In the genomic region with DNA sequence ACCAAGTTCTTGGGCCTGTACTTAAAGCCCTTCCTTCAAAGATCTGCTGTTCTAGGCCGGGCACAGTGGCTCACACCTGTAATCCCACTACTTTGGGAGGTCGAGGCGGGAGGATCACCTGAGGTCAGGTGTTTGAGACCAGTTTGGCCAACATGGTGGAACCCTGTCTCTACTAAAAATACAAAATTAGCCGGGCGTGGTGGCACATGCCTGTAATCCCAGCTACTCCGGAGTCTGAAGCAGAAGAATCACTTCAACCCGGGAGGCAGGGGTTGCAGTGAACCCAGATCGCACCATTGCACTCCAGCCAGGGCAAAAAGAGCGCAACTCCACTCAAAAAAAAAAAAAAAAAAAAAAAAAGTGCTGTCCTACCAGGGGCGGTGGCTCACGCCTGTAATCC, we compare ENCODE assay signal across 2 cellular contexts. TPM values are rescaled to one million over a fixed set of nuclear protein-coding genes. Genes with fewer than 3 reads are reported as not detected.
DNase-seq lines count a peak whose midpoint lies in the region; FAIRE-seq and TF ChIP-seq lines count a peak whose summit lies in the region.
"Not testable (repeated sequence)": the region's sequence is repeated elsewhere in the genome, so short reads cannot be mapped to it uniquely, and the experiment has no call there.

No MANE protein-coding gene starts in this region.

- FAIRE-seq in H1 (lab: Jason Lieb, UNC) = not testable (repeated sequence)

- not testable (repeated sequence) for H3K9ac ChIP-seq in H1 (replicated peaks in 1 of 4; ENCODE audit: extremely low read depth in 1 of 4, low read depth in 3 of 4, low read length in 3 of 4)

- not testable (repeated sequence) for H3K36me3 ChIP-seq in H1 (ENCODE audit: control insufficient read depth in 2 of 4, insufficient read depth in 4 of 4, low read length in 3 of 4)

- not testable (repeated sequence) for H3K4me3 ChIP-seq in H1 (ENCODE audit: extremely low read depth in 1 of 4, insufficient read depth in 2 of 4, low read depth in 3 of 4, low read length in 4 of 4)

- not testable (repeated sequence) for TF ChIP-seq EP300 in H1 (IDR thresholded peaks at IDR 0.05; ENCODE audit: borderline replicate concordance in 1 of 2, low read depth in 2 of 2, low read length in 2 of 2)

- H4K8ac ChIP-seq in H1 (ENCODE audit: extremely low read depth, insufficient read depth, low read length) = not testable (repeated sequence)

- not testable (repeated sequence) for H4K5ac ChIP-seq in H1 (ENCODE audit: insufficient read length, low read depth, low read length)

- H3K79me1 ChIP-seq in H1 (ENCODE audit: low read depth, low read length) = not testable (repeated sequence)

- TF ChIP-seq RAD21 in H1 (IDR thresholded peaks at IDR 0.05 in 1 of 2, conservative IDR thresholded peaks at IDR 0.05 in 1 of 2; ENCODE audit: low read depth in 2 of 2, low read length in 2 of 2) = not testable (repeated sequence)

- not testable (repeated sequence) for H3K4me2 ChIP-seq in H1 (ENCODE audit: insufficient read depth in 1 of 2, low read depth in 2 of 2, low read length in 2 of 2)

- not testable (repeated sequence) for H3K27ac ChIP-seq in H1 (ENCODE audit: low read depth, low read length)

- H3K4ac ChIP-seq in H1 (replicated peaks; ENCODE audit: insufficient read length, low read depth, low read length) = not testable (repeated sequence)

- peak in 1 of 2 experiments; percentile 24; a peak in 1 of 3 replicates for TF ChIP-seq POLR2A in H1 (IDR thresholded peaks at IDR 0.05; ENCODE audit: control extremely low read depth in 1 of 2, low read depth in 2 of 2, low read length in 2 of 2)

- not testable (repeated sequence) for H3K23ac ChIP-seq in H1 (ENCODE audit: insufficient read length)

- not testable (repeated sequence) for H3K18ac ChIP-seq in H1 (ENCODE audit: extremely low read depth, low read length)

- not testable (repeated sequence) for H3K9me3 ChIP-seq in H1 (ENCODE audit: insufficient read depth in 2 of 2, low read depth in 1 of 2, low read length in 1 of 2)

- H2AFZ ChIP-seq in H1 (ENCODE audit: low read length) = not testable (repeated sequence)

- not testable (repeated sequence) for H3K27me3 ChIP-seq in H1 (replicated peaks in 1 of 4; ENCODE audit: control insufficient read depth in 3 of 4, extremely low read depth in 1 of 4, insufficient read depth in 3 of 4, low read length in 3 of 4)

- not testable (repeated sequence) for H2AK5ac ChIP-seq in H1 (ENCODE audit: low read depth, low read length)

- not testable (repeated sequence) for TF ChIP-seq CTCF in H1 (IDR thresholded peaks at IDR 0.05; ENCODE audit: control extremely low read depth in 1 of 3, insufficient read depth in 1 of 3, low read depth in 1 of 3, low read length in 3 of 3)

- not testable (repeated sequence) for H4K20me1 ChIP-seq in H1 (replicated peaks in 1 of 2; ENCODE audit: control insufficient read depth in 1 of 2, insufficient read depth in 2 of 2, low read length in 2 of 2)

- H2BK120ac ChIP-seq in H1 (replicated peaks; ENCODE audit: low read depth, low read length) = not testable (repeated sequence)

- not testable (repeated sequence) for H3K56ac ChIP-seq in H1 (replicated peaks; ENCODE audit: insufficient read length, low read depth, low read length)

- POLR2A ChIA-PET in H1 (lab: Charles Lee; ENCODE audit: partially characterized antibody) = interaction anchor here (0.8 to 1.4 kb wide), 3 partner anchors 9 to 33 kb away, joined by 3 to 4 read pairs (median 3); no protein-coding TSS in a partner anchor

- not testable (repeated sequence) for H3K4me1 ChIP-seq in H1 (replicated peaks in 1 of 4; ENCODE audit: control insufficient read depth in 3 of 4, insufficient read depth in 4 of 4, low read length in 3 of 4)

- not testable (repeated sequence) for H4K91ac ChIP-seq in H1 (replicated peaks; ENCODE audit: insufficient read length, low read length)

- H2BK12ac ChIP-seq in H1 (ENCODE audit: low read depth, low read length) = not testable (repeated sequence)

- H3K79me2 ChIP-seq in H1 (ENCODE audit: control insufficient read depth in 1 of 2, insufficient read depth in 2 of 2, low read length in 2 of 2) = not testable (repeated sequence)

- not testable (repeated sequence) for H2BK20ac ChIP-seq in H1 (ENCODE audit: low read length)

- H2BK15ac ChIP-seq in H1 (ENCODE audit: low read length) = not testable (repeated sequence)

- WGBS in H1 (ENCODE audit: extremely low coverage in 1 of 2, insufficient coverage in 1 of 2, insufficient read length in 1 of 2, insufficient replicate concordance in 2 of 2, low coverage in 1 of 2, low lambda C conversion rate in 2 of 2, missing lambda C conversion rate in 1 of 2), 2 experiments = 81% methylated on average over 9 of the region's 11 CpGs; no CpG with 5 or more reads in 1 of the 2 experiments

- CTCF ChIA-PET in H1 (lab: Charles Lee; ENCODE audit: partially characterized antibody) = interaction anchor here (0.6 kb wide), 1 partner anchor 61 kb away, joined by 3 read pairs; no protein-coding TSS in a partner anchor

- not testable (repeated sequence) for H3K14ac ChIP-seq in H1 (ENCODE audit: insufficient read length)

- H2BK5ac ChIP-seq in H1 (ENCODE audit: low read depth, low read length) = not testable (repeated sequence)

- H3K23me2 ChIP-seq in H1 (ENCODE audit: low read depth, low read length) = not testable (repeated sequence)

- DNase-seq in H1 (ENCODE audit: low read depth in 1 of 2, low spot score in 2 of 2) = not testable (repeated sequence)
- DNase-seq in mesenteric fat pad (ENCODE audit: low spot score) = peak; percentile 55

TF ChIP-seq in H1, 55 proteins besides CTCF, POLR2A, EP300 and RAD21:
- 0 out of 2 replicates have a peak, but pooled peaks have one; percentile 2 for TF ChIP-seq POLR2AphosphoS5 (IDR thresholded peaks at IDR 0.05; ENCODE audit: low read depth, low read length)
TF ChIP-seq in H1: peak in this region for 1; not testable (repeated sequence) for 54.

RNA-seq across cellular contexts. Expression of gene SENP2, which starts 52.6 kb away (rescaled TPM):
- total RNA-seq in H1 (2021; fragmentation: NEBNext Ultra II Directional; extraction: Animal tissue kit (Norgen Biotek cat#: 25700)) = 69.3 and 75.5 TPM in 2 replicates
- 25.2 and 27.5 TPM in 2 replicates for polyA plus RNA-seq in H1 (2011; rRNA removed)
- polyA plus RNA-seq in H1 (2011; cell fraction: cytosol; rRNA removed) = 42.9 TPM
- polyA plus RNA-seq in H1 (2011; cell fraction: nucleus; rRNA removed) = 40.0 TPM
- 33.9 to 44.9 TPM (median 40.9 TPM) in 4 replicates for polyA plus RNA-seq in H1 (2012, experiment 1 of 2)
- polyA plus RNA-seq in H1 (2012, experiment 2 of 2) = 4.4 TPM
- 37.4 TPM for polyA plus RNA-seq in H1 (2013, experiment 1 of 2)
- polyA plus RNA-seq in H1 (2013, experiment 2 of 2) = 38.2 TPM
- polyA minus RNA-seq in H1 (2011; rRNA and poly(A)+ RNA removed) = 83.2 and 93.8 TPM in 2 replicates
- 51.6 TPM for polyA minus RNA-seq in H1 (2011; cell fraction: cytosol; rRNA and poly(A)+ RNA removed)
- 59.4 TPM for polyA minus RNA-seq in H1 (2011; cell fraction: nucleus; rRNA and poly(A)+ RNA removed)
- total RNA-seq in mesenteric fat pad = 51.1 TPM
